ENCODE assay signal across 1 cellular context in genomic region chr3:188254489-188255070, GRCh38.
TF ChIP-seq lines count a peak whose summit lies in the region.

No MANE protein-coding gene starts in this region.

TF ChIP-seq in IMR-90, 13 proteins besides CTCF, POLR2A, EP300 and RAD21:
- TF ChIP-seq NFE2L2 (IDR thresholded peaks at IDR 0.05; ENCODE audit: low read depth, low read length) (no peak), CHD1 (IDR thresholded peaks at IDR 0.05; ENCODE audit: low read depth, low read length) (no peak)
